ENCODE assay signal across 12 cellular contexts in the genomic region with DNA sequence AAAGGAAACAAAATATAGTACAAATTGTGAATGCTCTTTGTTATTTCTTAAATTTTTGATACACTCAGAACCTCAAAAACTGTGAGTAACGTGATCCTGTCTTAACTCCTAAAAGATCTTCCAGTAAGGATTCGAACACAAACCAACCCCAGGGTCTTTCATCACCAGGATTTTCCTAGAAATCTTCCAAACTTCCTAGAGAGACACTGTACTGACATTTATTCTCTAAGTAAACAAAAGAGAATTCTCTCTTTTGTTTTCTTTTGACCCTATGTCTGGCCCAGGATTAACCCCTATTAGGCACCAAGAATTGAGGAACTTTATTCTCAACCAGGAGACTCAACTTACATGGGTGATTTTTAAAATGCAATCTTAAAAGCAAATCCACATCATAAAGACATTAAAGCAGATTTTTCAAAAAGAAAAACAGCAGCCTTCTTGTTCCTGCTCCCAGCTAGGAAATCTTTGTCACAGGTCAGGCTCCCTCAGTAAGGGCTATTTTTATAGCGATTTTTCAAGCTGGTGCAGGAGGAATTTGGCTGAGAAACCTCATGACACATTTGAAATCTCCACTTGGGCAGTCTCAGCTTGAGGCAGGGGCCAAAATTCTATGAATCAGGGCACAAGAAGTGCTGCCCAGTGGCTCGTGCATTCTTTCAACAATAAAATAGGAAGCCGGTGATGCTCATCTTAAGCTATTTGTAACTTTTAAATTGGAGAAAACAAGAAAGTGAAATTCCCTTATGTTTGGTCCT. TPM values are rescaled to one million over a fixed set of nuclear protein-coding genes. Genes with fewer than 3 reads are reported as not detected.
DNase-seq lines count a peak whose midpoint lies in the region; ATAC-seq lines count a peak whose summit lies in the region.
"Had no signal": no experiment of that assay in that cellular context is flagged by ENCODE, and none has a peak within 500 bp of the region (broad histone marks: within the 10 kb centered on the region; RNA-seq: fewer than 3 reads in every experiment).

No MANE protein-coding gene starts in this region.

- H4K20me1 ChIP-seq in GM23248 (ENCODE audit: insufficient read depth) = no peaks in the 10 kb centered on the region

- H3K4me1 ChIP-seq in GM23248 (ENCODE audit: insufficient read depth) = peaks cover 18% of the 10 kb centered on the region

- H3K4me2 ChIP-seq in GM23248 (ENCODE audit: unreplicated experiment) = peak overlapping the region; percentile 43

- no peaks in the 10 kb centered on the region for H3K9me2 ChIP-seq in GM23248 (ENCODE audit: insufficient read depth)

- intact Hi-C loops in Right ventricle myocardium superior (cut with DNase I) = no loop called here

- H3K36me3 ChIP-seq in GM23248 (ENCODE audit: low read depth) = no peaks in the 10 kb centered on the region

- peaks cover 23% of the 10 kb centered on the region for H3F3A ChIP-seq in GM23248 (ENCODE audit: insufficient read depth)

- ATAC-seq in Right ventricle myocardium superior (ENCODE audit: poor library complexity) (peak; percentile 80), HG03432 (IDR thresholded peaks at IDR 0.05; ENCODE audit: unreplicated experiment) (no peak)
- ATAC-seq: Panc1 had no signal

- 29 to 33% methylated on average over 5 of the region's 5 CpGs for WGBS in GM23248 (ENCODE audit: low coverage in 1 of 2, low lambda C conversion rate in 2 of 2, missing lambda C conversion rate in 2 of 2), 2 experiments

- H3K9me3 ChIP-seq in GM23248 (ENCODE audit: low read depth) = no peaks in the 10 kb centered on the region

- peak overlapping the region; percentile 33; the same call in 1 of the 2 replicates for H3K4me3 ChIP-seq in GM23248

- H2AFZ ChIP-seq in GM23248 = peak overlapping the region; percentile 10; the same call in 1 of the 2 replicates

- peak overlapping the region; percentile 33; the same call in 1 of the 2 replicates for H3K9ac ChIP-seq in GM23248

- DNase-seq in GM23248 = peak; percentile 91
- peak; percentile 5 for DNase-seq in amniotic epithelial cell (ENCODE audit: low read depth)
- no peak for DNase-seq in Right ventricle myocardium superior
- peak; percentile 11 for DNase-seq in stimulated activated CD8-positive, alpha-beta memory T cell treated with anti-CD3 and anti-CD28 coated beads, Interleukin-4, amount 100 ng/mL, for 48 hours
- DNase-seq in T-helper 2 cell = no peak
- DNase-seq in stimulated activated CD4-positive, alpha-beta T cell treated with anti-CD3 and anti-CD28 coated beads, Interleukin-15, amount 100 ng/mL, for 24 hours = no peak
- DNase-seq in NCI-H146 treated with DMSO at 0.1 percent for 48 hours (lab: John Stamatoyannopoulos, UW; ENCODE audit: unreplicated experiment) = no peak
- DNase-seq: activated CD4-positive, CD25-positive, alpha-beta regulatory T cell; H9; NCI-H1105 treated with DMSO at 0.1 percent for 48 hours had no signal

- no peaks in the 10 kb centered on the region for H3K79me2 ChIP-seq in GM23248 (ENCODE audit: insufficient read depth)

- peak overlapping the region; percentile 58 for H3K27ac ChIP-seq in GM23248

- no peaks in the 10 kb centered on the region for H3K27me3 ChIP-seq in GM23248 (replicated peaks; ENCODE audit: insufficient read depth)

- in situ Hi-C loops in GM23248 (cut with MboI) = no loop called here

RNA-seq across cellular contexts. Expression of gene SMG1, which starts 6.2 kb away (rescaled TPM):
- 29.1 and 37.1 TPM in 2 replicates for total RNA-seq in GM23248 (2014; rRNA removed; shearing (Covaris generic))
- polyA plus RNA-seq in GM23248 (2016; fragmentation: Nextera tagmentation; extraction: Ambion mirVana) = 8.4 and 9.3 TPM in 2 replicates
- total RNA-seq in Right ventricle myocardium superior = 39.3 TPM

RNA-seq across cellular contexts. Expression of gene TMC7, which starts 51.3 kb away (rescaled TPM):
- 0.25 and 0.54 TPM in 2 replicates for total RNA-seq in GM23248 (2014; rRNA removed; shearing (Covaris generic))
- 1.4 TPM in 2 replicates for polyA plus RNA-seq in GM23248 (2016; fragmentation: Nextera tagmentation; extraction: Ambion mirVana)
- total RNA-seq in Right ventricle myocardium superior = 0.67 TPM

Comparison
In these comparisons a context has a peak if more than half of its experiments do, and no peak if none do; other contexts are left out.
1. DNase-seq: peak in GM23248 (single experiment), amniotic epithelial cell (single experiment) and stimulated activated CD8-positive, alpha-beta memory T cell treated with anti-CD3 and anti-CD28 coated beads, Interleukin-4, amount 100 ng/mL, for 48 hours (single experiment); none in Right ventricle myocardium superior (single experiment), T-helper 2 cell (0 of 5), stimulated activated CD4-positive, alpha-beta T cell treated with anti-CD3 and anti-CD28 coated beads, Interleukin-15, amount 100 ng/mL, for 24 hours (single experiment) and NCI-H146 treated with DMSO at 0.1 percent for 48 hours (single experiment).